ENCODE assay signal across 8 cellular contexts in the genomic region with DNA sequence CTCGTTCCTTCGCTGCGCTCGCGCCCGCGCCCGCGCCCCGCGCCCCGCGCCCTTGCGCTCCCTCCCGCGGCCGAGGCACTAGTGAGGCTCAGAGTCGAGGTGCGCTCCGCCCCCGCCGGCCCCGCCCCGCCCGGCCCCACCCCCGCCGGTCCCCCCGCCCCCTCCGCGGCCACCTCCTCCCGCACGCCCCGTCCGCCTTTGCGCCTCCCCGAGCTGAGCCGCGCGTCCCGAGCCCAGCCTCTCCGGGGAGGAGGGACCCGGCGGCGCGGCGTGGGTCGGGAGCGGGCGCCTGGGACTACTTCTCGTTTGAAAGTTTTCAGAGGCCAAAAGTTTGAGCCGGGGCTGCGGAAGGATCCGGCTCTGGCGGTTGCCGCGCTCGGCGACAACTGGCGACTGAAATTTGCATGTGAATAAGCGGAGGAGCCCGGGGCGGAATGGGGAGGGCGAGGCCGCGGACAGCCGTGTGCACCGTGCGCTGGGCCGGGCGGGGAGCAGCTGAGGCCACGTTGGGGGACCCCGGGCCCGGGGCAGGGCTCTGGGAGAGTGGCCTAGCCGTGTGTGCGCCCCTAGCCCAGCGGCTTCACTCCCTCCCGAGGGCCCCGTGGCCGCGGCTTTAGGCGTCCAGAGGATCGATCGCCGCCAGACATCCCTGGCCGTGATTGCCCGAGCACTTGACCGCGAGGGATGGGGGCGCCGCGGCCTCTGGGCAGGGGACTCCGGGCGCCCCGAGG. TPM values are rescaled to one million over a fixed set of nuclear protein-coding genes. Genes with fewer than 3 reads are reported as not detected.
DNase-seq lines count a peak whose midpoint lies in the region; ATAC-seq and TF ChIP-seq lines count a peak whose summit lies in the region.

A gene (minus strand): TSS at position 83 of the 731 bp plus-strand sequence. CDS start 262 bp downstream, outside the sequence.

- ATAC-seq in GM21737 (IDR thresholded peaks at IDR 0.05; ENCODE audit: unreplicated experiment) (peak; percentile 49), T-helper 17 cell (peak; percentile 83), right cardiac atrium (peak; percentile 81 to 83)

- under 1% methylated on average over 94 of the region's 94 CpGs for WGBS in right cardiac atrium

- H3K9ac ChIP-seq in KMS-11 = peak within 1 kb of the TSS; percentile 15; the same call in 1 of the 2 replicates
- H3K9ac ChIP-seq in rectal smooth muscle tissue (ENCODE audit: low read length) = peak within 1 kb of the TSS; percentile 73

- TF ChIP-seq CTCF in KMS-11 (conservative IDR thresholded peaks at IDR 0.05; ENCODE audit: low read depth, low read length) (no peak), vagina (IDR thresholded peaks at IDR 0.05) (no peak)

- peak within 1 kb of the TSS; percentile 91 for H3K4me3 Mint-ChIP-seq in T-helper 17 cell

- peak within 1 kb of the TSS; percentile 68 for H3K4me2 ChIP-seq in KMS-11

- no peak within 1 kb of the TSS for H3K27ac ChIP-seq in KMS-11
- peak within 1 kb of the TSS; percentile 78 for H3K27ac ChIP-seq in right cardiac atrium (ENCODE audit: low read length)
- peak within 1 kb of the TSS; percentile 99 for H3K27ac ChIP-seq in rectal smooth muscle tissue (ENCODE audit: low read depth, low read length)
- H3K27ac ChIP-seq in vagina = peak within 1 kb of the TSS; percentile 98

- intact Hi-C loops in right cardiac atrium (cut with DNase I) (no loop called here), vagina (cut with DNase I) (loop anchor here (10.0 kb wide), 1 partner anchor 51 kb away; no protein-coding TSS in a partner anchor)

- H3K27me3 ChIP-seq in KMS-11 (ENCODE audit: insufficient read depth, low read depth) (peaks cover 85% of the 10 kb centered on the region), right cardiac atrium (ENCODE audit: control insufficient read depth, insufficient read depth) (no peaks in the 10 kb centered on the region), rectal smooth muscle tissue (ENCODE audit: control insufficient read depth, insufficient read depth, low read length) (no peaks in the 10 kb centered on the region), vagina (no peaks in the 10 kb centered on the region)

- H4K20me1 ChIP-seq in KMS-11 (ENCODE audit: insufficient read depth) = no peaks in the 10 kb centered on the region

- H3K4me1 ChIP-seq in KMS-11 (ENCODE audit: low read depth, poor library complexity, severe bottlenecking) (peaks cover 7% of the 10 kb centered on the region), right cardiac atrium (ENCODE audit: control insufficient read depth, insufficient read depth, low read length) (peaks cover 4% of the 10 kb centered on the region), rectal smooth muscle tissue (ENCODE audit: control insufficient read depth, insufficient read depth, low read length) (peaks cover 46% of the 10 kb centered on the region), vagina (peaks cover 81% of the 10 kb centered on the region)

- peak within 1 kb of the TSS; percentile 76 for H2AFZ ChIP-seq in KMS-11 (ENCODE audit: low read depth)

- H3K27me3 Mint-ChIP-seq in T-helper 17 cell = no peaks in the 10 kb centered on the region

- H3K9me3 ChIP-seq in T-helper 17 cell (ENCODE audit: control insufficient read depth, low read length, poor library complexity, severe bottlenecking) = no peaks in the 10 kb centered on the region
- H3K9me3 ChIP-seq in right cardiac atrium (ENCODE audit: control insufficient read depth, low read length) = no peaks in the 10 kb centered on the region
- H3K9me3 ChIP-seq in vagina = no peaks in the 10 kb centered on the region

- H3K4me3 ChIP-seq in KMS-11 (IDR thresholded peaks at IDR 0.05; ENCODE audit: insufficient read depth, low read depth, low read length) = no peak within 1 kb of the TSS
- H3K4me3 ChIP-seq in right cardiac atrium (ENCODE audit: low read length) = peak within 1 kb of the TSS; percentile 89
- H3K4me3 ChIP-seq in rectal smooth muscle tissue (ENCODE audit: low read length) = peak within 1 kb of the TSS; percentile 86
- H3K4me3 ChIP-seq in vagina = peak within 1 kb of the TSS; percentile 73 to 99

- H3K79me2 ChIP-seq in KMS-11 (ENCODE audit: insufficient read depth, low read depth) = no peaks in the 10 kb centered on the region

- in situ Hi-C loops in G401 (cut with HindIII; ENCODE audit: low sequenced_read_pairs) = loop anchor here (5.0 kb wide), 1 partner anchor 59 kb away; no protein-coding TSS in a partner anchor

- DNase-seq in G401 (ENCODE audit: low spot score) = peak; percentile 59
- DNase-seq in T-helper 17 cell = peak; percentile 81 to 85 (median 84)
- peak in 55 of 56 donors; percentile 33 to 93 (median 79) for DNase-seq in amygdala (lab: John Stamatoyannopoulos, UW)
- peak; percentile 95 to 98 (median 97) for DNase-seq in right cardiac atrium
- DNase-seq in vagina (ENCODE audit: extremely low spot score in 2 of 2) = no peak

- no peaks in the 10 kb centered on the region for H3K36me3 Mint-ChIP-seq in T-helper 17 cell (ENCODE audit: low read depth)

- peak in 1 of 2 donors; percentile 85 for TF ChIP-seq POLR2A in vagina (IDR thresholded peaks at IDR 0.05)

- H3K36me3 ChIP-seq in KMS-11 (ENCODE audit: insufficient read depth) (no peaks in the 10 kb centered on the region), rectal smooth muscle tissue (ENCODE audit: control insufficient read depth, insufficient read depth, low read length) (no peaks in the 10 kb centered on the region), vagina (peaks cover 0 to 9% of the 10 kb centered on the region in 2 donors)

- peak within 1 kb of the TSS; percentile 19 for H3K27ac Mint-ChIP-seq in T-helper 17 cell

- peaks cover 9% of the 10 kb centered on the region for H3K4me1 Mint-ChIP-seq in T-helper 17 cell

RNA-seq across cellular contexts. Expression of the gene that starts here (rescaled TPM):
- total RNA-seq in G401 (2014; rRNA removed; shearing (Covaris generic)) = 10.9 and 13.8 TPM in 2 replicates
- total RNA-seq in T-helper 17 cell (10 to 100 TPM; 31.7 to 37.5 TPM), right cardiac atrium (10 to 100 TPM; 20.4 to 31.9 (median 29.4) TPM), vagina (67.0 TPM)
- 10.8 TPM for polyA plus RNA-seq in right cardiac atrium

Comparison
In these comparisons a context has a peak if more than half of its experiments do, and no peak if none do; other contexts are left out.
1. DNase-seq: peak in G401 (single experiment), T-helper 17 cell (3 of 3), amygdala (55 of 56) and right cardiac atrium (3 of 3); none in vagina (0 of 2).
2. Peak in every context shown above with its lines, with median percentiles within 50 percentile points of each other: ATAC-seq.